16 cellular contexts compared by ENCODE assay signal in the genomic region with DNA sequence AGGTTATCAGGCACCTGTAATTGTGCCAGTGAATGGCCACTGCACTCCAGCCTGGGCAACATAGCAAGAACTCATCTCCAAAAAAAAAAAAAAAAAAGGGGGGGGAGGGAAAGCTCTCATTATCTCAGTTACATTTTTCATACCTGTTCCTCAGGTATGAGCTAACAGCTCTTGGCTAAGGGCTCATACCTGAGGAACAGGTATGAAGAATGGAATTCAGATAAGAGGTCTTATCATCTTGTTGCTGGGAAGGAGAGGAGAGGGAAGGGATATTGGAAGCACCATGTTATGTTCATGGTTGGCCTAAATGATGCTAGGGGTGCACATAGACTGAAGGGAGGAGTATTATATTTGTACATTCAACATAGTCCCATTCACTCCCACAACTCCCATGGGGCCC. TPM values are rescaled to one million over a fixed set of nuclear protein-coding genes. Genes with fewer than 3 reads are reported as not detected.
DNase-seq lines count a peak whose midpoint lies in the region; ATAC-seq and TF ChIP-seq lines count a peak whose summit lies in the region.
"Had no signal": no experiment of that assay in that cellular context is flagged by ENCODE, and none has a peak within 500 bp of the region (broad histone marks: within the 10 kb centered on the region; RNA-seq: fewer than 3 reads in every experiment).

No MANE protein-coding gene starts in this region.

- H3K4me1 ChIP-seq in body of pancreas, result peaks cover 34% of the 10 kb centered on the region
- H3K4me1 ChIP-seq in left lung, result peaks cover 0 to 4% of the 10 kb centered on the region in 2 donors
- no peaks in the 10 kb centered on the region for H3K4me1 ChIP-seq in Karpas-422 (ENCODE audit: low read length)
- H3K4me1 ChIP-seq: A549 had no signal

- no peak for TF ChIP-seq POLR2A in body of pancreas (IDR thresholded peaks at IDR 0.05)

- no peaks in the 10 kb centered on the region for H3K9me2 ChIP-seq in Karpas-422 (replicated peaks; ENCODE audit: insufficient read depth, low read length)

- H3K4me3 ChIP-seq in body of pancreas, result no peak overlapping the region
- H3K4me3 ChIP-seq in left lung, result no peak overlapping the region
- no peak overlapping the region for H3K4me3 ChIP-seq in Karpas-422 (ENCODE audit: low read length)
- H3K4me3 ChIP-seq: A549 had no signal

- no peaks in the 10 kb centered on the region for H4K20me1 ChIP-seq in Karpas-422 (ENCODE audit: insufficient read depth, low read depth, low read length)

- peak; percentile 17 for ATAC-seq in body of pancreas
- peak; percentile 40 for ATAC-seq in left lung
- no peak for ATAC-seq in effector memory CD8-positive, alpha-beta T cell (replicated peaks)
- ATAC-seq in GM21737 (IDR thresholded peaks at IDR 0.05; ENCODE audit: unreplicated experiment), result no peak
- ATAC-seq: A549, HepG2 had no signal

- H3K4me2 ChIP-seq in Karpas-422 (ENCODE audit: low read depth, low read length, poor library complexity, severe bottlenecking), result no peak overlapping the region
- H3K4me2 ChIP-seq: A549 had no signal

- H3K27me3 Mint-ChIP-seq in type B pancreatic cell, result no peaks in the 10 kb centered on the region
- no peaks in the 10 kb centered on the region for H3K27me3 Mint-ChIP-seq in effector memory CD8-positive, alpha-beta T cell
- H3K27me3 Mint-ChIP-seq: CD4-positive, alpha-beta T cell had no signal

- no peak overlapping the region for H3K9ac ChIP-seq in Karpas-422 (ENCODE audit: low read length)

- no peak overlapping the region for H3K27ac ChIP-seq in body of pancreas
- no peak overlapping the region for H3K27ac ChIP-seq in left lung
- H3K27ac ChIP-seq in Karpas-422 (ENCODE audit: low read length), result no peak overlapping the region
- H3K27ac ChIP-seq: A549 had no signal

- H3K9me3 ChIP-seq in body of pancreas (no peaks in the 10 kb centered on the region), left lung (no peaks in the 10 kb centered on the region), Karpas-422 (ENCODE audit: low read length) (no peaks in the 10 kb centered on the region)
- H3K9me3 ChIP-seq: A549 had no signal

- H3K4me3 Mint-ChIP-seq in type B pancreatic cell, result peak overlapping the region; percentile 72
- H3K4me3 Mint-ChIP-seq in effector memory CD8-positive, alpha-beta T cell, result no peak overlapping the region
- H3K4me3 Mint-ChIP-seq: CD4-positive, alpha-beta T cell; HFFc6 had no signal

- intact Hi-C loops in body of pancreas (cut with DNase I), result no loop called here
- intact Hi-C loops in left lung (cut with DNase I), result no loop called here

- H3K79me2 ChIP-seq in Karpas-422 (ENCODE audit: low read length), result peaks cover 4% of the 10 kb centered on the region; the same call in 1 of the 2 replicates

- peaks cover 10% of the 10 kb centered on the region for H3K4me1 Mint-ChIP-seq in type B pancreatic cell (ENCODE audit: unreplicated experiment)
- no peaks in the 10 kb centered on the region for H3K4me1 Mint-ChIP-seq in effector memory CD8-positive, alpha-beta T cell (ENCODE audit: low read depth in 2 of 2)

- no peaks in the 10 kb centered on the region for H3K9me3 Mint-ChIP-seq in type B pancreatic cell
- no peaks in the 10 kb centered on the region for H3K9me3 Mint-ChIP-seq in effector memory CD8-positive, alpha-beta T cell
- H3K9me3 Mint-ChIP-seq: CD4-positive, alpha-beta T cell; HFFc6 had no signal

- no peak overlapping the region for H2AFZ ChIP-seq in Karpas-422 (ENCODE audit: low read length)

- H3K27me3 ChIP-seq in body of pancreas (no peaks in the 10 kb centered on the region), left lung (no peaks in the 10 kb centered on the region), Karpas-422 (ENCODE audit: low read length) (no peaks in the 10 kb centered on the region)

- no peaks in the 10 kb centered on the region for H3K36me3 ChIP-seq in body of pancreas (replicated peaks in 1 of 2; ENCODE audit: insufficient read depth in 1 of 2, low read depth in 2 of 2)
- peaks cover 0 to 27% of the 10 kb centered on the region in 2 donors for H3K36me3 ChIP-seq in left lung
- peaks cover 35% of the 10 kb centered on the region for H3K36me3 ChIP-seq in Karpas-422 (ENCODE audit: insufficient read depth, low read length)

- TF ChIP-seq CTCF in body of pancreas (IDR thresholded peaks at IDR 0.05), result no peak
- TF ChIP-seq CTCF in left lung (IDR thresholded peaks at IDR 0.05), result no peak
- no peak for TF ChIP-seq CTCF in type B pancreatic cell (conservative IDR thresholded peaks at IDR 0.05)

- DNase-seq in body of pancreas, result no peak
- DNase-seq in left lung, result no peak
- no peak for DNase-seq in type B pancreatic cell (ENCODE audit: extremely low spot score, unreplicated experiment)
- no peak for DNase-seq in effector memory CD8-positive, alpha-beta T cell
- DNase-seq in Karpas-422, result no peak
- DNase-seq: C1 segment of cervical spinal cord; CD4-positive, alpha-beta T cell; DMS153; DMS79 treated with DMSO at 0.1 percent for 48 hours; EL; GOT3; HCEC 1CT; HFFc6 had no signal

- H3K36me3 Mint-ChIP-seq in type B pancreatic cell, result no peaks in the 10 kb centered on the region
- H3K36me3 Mint-ChIP-seq in effector memory CD8-positive, alpha-beta T cell (ENCODE audit: insufficient read depth), result no peaks in the 10 kb centered on the region

- H3K27ac Mint-ChIP-seq in type B pancreatic cell, result peak overlapping the region; percentile 92
- H3K27ac Mint-ChIP-seq in effector memory CD8-positive, alpha-beta T cell, result no peak overlapping the region
- H3K27ac Mint-ChIP-seq: CD4-positive, alpha-beta T cell; HFFc6 had no signal

RNA-seq across cellular contexts. Expression of a gene that starts 2.6 kb away (rescaled TPM):
- total RNA-seq in body of pancreas (1 to 10 TPM; 2.3 TPM), left lung (10 to 100 TPM; 30.9 to 61.7 TPM), type B pancreatic cell (ENCODE audit: low replicate concordance) (3.4 and 4.9 TPM in 2 replicates)
- 5.6 and 17.3 TPM in 2 replicates for total RNA-seq in Karpas-422 (2014; rRNA removed; shearing (Covaris generic); ENCODE audit: low replicate concordance)

Comparison
In these comparisons a context has a peak if more than half of its experiments do, and no peak if none do; other contexts are left out.
1. ATAC-seq: peak in body of pancreas (single experiment) and left lung (single experiment); none in effector memory CD8-positive, alpha-beta T cell (single experiment) and GM21737 (single experiment).